In the genomic region with DNA sequence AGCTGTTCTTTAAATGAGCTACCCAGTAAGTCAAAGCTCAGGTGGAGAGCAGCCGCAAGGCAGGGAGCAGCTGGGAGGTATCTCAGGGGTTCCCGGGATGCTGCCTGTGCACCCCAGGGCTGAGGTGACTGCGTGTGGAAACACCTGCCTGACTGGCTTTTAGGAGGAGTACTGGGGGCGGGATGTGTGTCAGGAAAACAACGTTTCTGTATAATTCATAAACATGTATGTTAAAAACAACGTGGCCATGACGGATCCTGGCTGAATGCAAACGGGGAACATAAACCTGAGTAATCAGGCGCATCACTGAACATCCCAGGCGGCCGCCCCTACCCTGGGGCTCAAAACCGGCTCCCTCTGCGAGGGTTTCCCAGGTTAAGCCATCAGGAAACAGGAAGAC, we compare ENCODE assay signal across 12 cellular contexts. TPM values are rescaled to one million over a fixed set of nuclear protein-coding genes. Genes with fewer than 3 reads are reported as not detected.
A peak's percentile ranks its signal among the peaks of the same experiment; 100 is the strongest.
DNase-seq lines count a peak whose midpoint lies in the region; ATAC-seq and TF ChIP-seq lines count a peak whose summit lies in the region.
"Had no signal": no experiment of that assay in that cellular context is flagged by ENCODE, and none has a peak within 500 bp of the region (broad histone marks: within the 10 kb centered on the region; RNA-seq: fewer than 3 reads in every experiment).

No MANE protein-coding gene starts in this region.

- H3K79me2 ChIP-seq in smooth muscle cell (ENCODE audit: low read depth) = peaks cover 13% of the 10 kb centered on the region
- H3K79me2 ChIP-seq in mesendoderm (ENCODE audit: control insufficient read depth, insufficient read depth, low read length) = no peaks in the 10 kb centered on the region

- no peaks in the 10 kb centered on the region for H3K4me1 ChIP-seq in smooth muscle cell (ENCODE audit: low read depth)
- no peaks in the 10 kb centered on the region for H3K4me1 ChIP-seq in mesendoderm (ENCODE audit: control insufficient read depth, low read depth, low read length)
- H3K4me1 ChIP-seq: testis had no signal

- H3K36me3 ChIP-seq in smooth muscle cell (ENCODE audit: low read depth) (no peaks in the 10 kb centered on the region), mesendoderm (ENCODE audit: control insufficient read depth, insufficient read depth, low read length) (peaks cover 1% of the 10 kb centered on the region), WERI-Rb-1 (peaks cover 16% of the 10 kb centered on the region)

- H4K8ac ChIP-seq in mesendoderm (ENCODE audit: low read depth, low read length) = no peak overlapping the region

- H2BK120ac ChIP-seq in mesendoderm (ENCODE audit: low read depth, low read length) = no peak overlapping the region

- no peaks in the 10 kb centered on the region for H4K20me1 ChIP-seq in smooth muscle cell (ENCODE audit: low read depth)

- H3K27ac ChIP-seq in smooth muscle cell (ENCODE audit: low read depth) = no peak overlapping the region
- no peak overlapping the region for H3K27ac ChIP-seq in mesendoderm (ENCODE audit: low read depth, low read length)
- H3K27ac ChIP-seq in WERI-Rb-1 = no peak overlapping the region
- H3K27ac ChIP-seq: testis had no signal

- H3K36me3 Mint-ChIP-seq in activated T-cell treated with anti-CD3 and anti-CD28 coated beads, Interleukin-2, amount 50 U/mL, for 4 hours (ENCODE audit: insufficient read depth) = peaks cover 11% of the 10 kb centered on the region
- H3K36me3 Mint-ChIP-seq in T-cell (peaks cover 18% of the 10 kb centered on the region), glutamatergic neuron (ENCODE audit: unreplicated experiment) (peaks cover 6% of the 10 kb centered on the region)

- peak overlapping the region; percentile 84 for H3K4me3 Mint-ChIP-seq in activated T-cell treated with anti-CD3 and anti-CD28 coated beads, Interleukin-2, amount 50 U/mL, for 4 hours
- H3K4me3 Mint-ChIP-seq in T-cell (peak overlapping the region; percentile 73 to 79 (median 75)), glutamatergic neuron (ENCODE audit: unreplicated experiment) (peak overlapping the region; percentile 83)

- no peak overlapping the region for H2AFZ ChIP-seq in smooth muscle cell (ENCODE audit: low read depth)

- peaks cover 6% of the 10 kb centered on the region for H3K27me3 Mint-ChIP-seq in activated T-cell treated with anti-CD3 and anti-CD28 coated beads, Interleukin-2, amount 50 U/mL, for 4 hours (ENCODE audit: low read depth)
- H3K27me3 Mint-ChIP-seq in T-cell = peaks cover 0 to 3% of the 10 kb centered on the region in 2 donors
- H3K27me3 Mint-ChIP-seq in glutamatergic neuron (ENCODE audit: unreplicated experiment) = peaks cover 25% of the 10 kb centered on the region

- H3K27me3 ChIP-seq in smooth muscle cell (ENCODE audit: low read depth) (no peaks in the 10 kb centered on the region), mesendoderm (ENCODE audit: insufficient read depth, low read length, poor library complexity) (no peaks in the 10 kb centered on the region), WERI-Rb-1 (ENCODE audit: insufficient read depth, low read depth, severe bottlenecking) (no peaks in the 10 kb centered on the region)
- H3K27me3 ChIP-seq: testis had no signal

- H3K4ac ChIP-seq in mesendoderm (ENCODE audit: low read depth, low read length) = no peak overlapping the region

- peaks cover 3% of the 10 kb centered on the region for H3K9me3 Mint-ChIP-seq in activated T-cell treated with anti-CD3 and anti-CD28 coated beads, Interleukin-2, amount 50 U/mL, for 4 hours
- H3K9me3 Mint-ChIP-seq in T-cell (peaks cover 0 to 4% (median 3%) of the 10 kb centered on the region in 3 donors), glutamatergic neuron (ENCODE audit: unreplicated experiment) (peaks cover 21% of the 10 kb centered on the region)

- TF ChIP-seq CTCF in glutamatergic neuron (IDR thresholded peaks at IDR 0.05; ENCODE audit: partially characterized antibody, unreplicated experiment) (no peak), smooth muscle cell (IDR thresholded peaks at IDR 0.05; ENCODE audit: borderline replicate concordance, insufficient read depth, poor library complexity, severe bottlenecking) (no peak), WERI-Rb-1 (IDR thresholded peaks at IDR 0.05; ENCODE audit: low read depth, low read length) (no peak)

- no peak overlapping the region for H3K18ac ChIP-seq in mesendoderm (ENCODE audit: low read length)

- H3K27ac Mint-ChIP-seq in T-cell (peak overlapping the region in 1 of 2 donors; percentile 79), glutamatergic neuron (ENCODE audit: unreplicated experiment) (no peak overlapping the region)

- no peak for DNase-seq in activated T-cell treated with anti-CD3 and anti-CD28 coated beads, Interleukin-2, amount 50 U/mL, for 4 hours
- DNase-seq in activated T-cell treated with anti-CD3 and anti-CD28 coated beads, Interleukin-2, amount 50 U/mL, for 48 hours = no peak
- no peak for DNase-seq in T-cell
- DNase-seq in glutamatergic neuron = no peak
- no peak for DNase-seq in smooth muscle cell (lab: John Stamatoyannopoulos, UW; ENCODE audit: unreplicated experiment)
- no peak for DNase-seq in mesendoderm
- no peak for DNase-seq in AML-193 (lab: John Stamatoyannopoulos, UW)
- DNase-seq in WERI-Rb-1 = no peak
- DNase-seq: NCI-H1417 treated with DMSO at 0.1 percent for 48 hours; occipital lobe; stimulated activated CD4-positive, alpha-beta T cell treated with anti-CD3 and anti-CD28 coated beads, Interleukin-4, amount 100 ng/mL, for 24 hours; testis had no signal

- peaks cover 8% of the 10 kb centered on the region for H3K79me1 ChIP-seq in mesendoderm (ENCODE audit: low read length)

- H2BK15ac ChIP-seq in mesendoderm (replicated peaks; ENCODE audit: low read depth) = no peak overlapping the region

- no peak overlapping the region for H4K5ac ChIP-seq in mesendoderm (ENCODE audit: low read length)

- CTCF ChIA-PET in T-cell (lab: Charles Lee) = no interaction called here

- no peaks in the 10 kb centered on the region for H3F3A ChIP-seq in smooth muscle cell (ENCODE audit: low read depth)

- 94% methylated on average over 13 of the region's 13 CpGs for WGBS in smooth muscle cell (ENCODE audit: low lambda C conversion rate)
- no CpG with 5 or more reads among the region's 13 CpGs for WGBS in mesendoderm (ENCODE audit: extremely low coverage, insufficient coverage, low lambda C conversion rate)

- H2BK5ac ChIP-seq in mesendoderm (ENCODE audit: low read length) = no peak overlapping the region

- H3K23ac ChIP-seq in mesendoderm (ENCODE audit: low read length) = no peak overlapping the region

- no peak overlapping the region for H3K56ac ChIP-seq in mesendoderm (ENCODE audit: low read length)

- no peaks in the 10 kb centered on the region for H3K9me3 ChIP-seq in smooth muscle cell (replicated peaks; ENCODE audit: low read depth)
- no peaks in the 10 kb centered on the region for H3K9me3 ChIP-seq in WERI-Rb-1 (ENCODE audit: severe bottlenecking)
- H3K9me3 ChIP-seq: testis had no signal

- POLR2A ChIA-PET in T-cell (lab: Charles Lee) = no interaction called here

- no peak overlapping the region for H3K9ac ChIP-seq in smooth muscle cell (ENCODE audit: low read depth)
- no peak overlapping the region for H3K9ac ChIP-seq in mesendoderm (ENCODE audit: low read length)

- H3K4me3 ChIP-seq in smooth muscle cell (peak overlapping the region; percentile 98), mesendoderm (ENCODE audit: low read length) (no peak overlapping the region), WERI-Rb-1 (ENCODE audit: low read depth, low read length) (no peak overlapping the region)

- ATAC-seq in activated T-cell treated with anti-CD3 and anti-CD28 coated beads, Interleukin-2, amount 50 U/mL, for 4 hours = no peak
- no peak for ATAC-seq in T-cell (replicated peaks in 1 of 4)

- H3K4me2 ChIP-seq in smooth muscle cell (peak overlapping the region; percentile 94), mesendoderm (ENCODE audit: low read length) (no peak overlapping the region)

- H2AK5ac ChIP-seq in mesendoderm (ENCODE audit: low read length) = no peak overlapping the region

- H3K4me1 Mint-ChIP-seq in activated T-cell treated with anti-CD3 and anti-CD28 coated beads, Interleukin-2, amount 50 U/mL, for 4 hours (ENCODE audit: low read depth) = peaks cover 5% of the 10 kb centered on the region
- H3K4me1 Mint-ChIP-seq in T-cell (peaks cover 6 to 14% (median 7%) of the 10 kb centered on the region in 3 donors), glutamatergic neuron (ENCODE audit: low read depth, unreplicated experiment) (peaks cover 9% of the 10 kb centered on the region)

RNA-seq across cellular contexts. Expression of a gene that starts 1.5 kb away (rescaled TPM):
- 10 to 100 TPM; 22.3 to 27.6 (median 26.8) TPM for total RNA-seq in activated T-cell treated with anti-CD3 and anti-CD28 coated beads, Interleukin-2, amount 50 U/mL, for 4 hours
- total RNA-seq in T-cell = 10 to 100 TPM; 20.4 to 37.7 (median 22.5) TPM
- total RNA-seq in glutamatergic neuron (ENCODE audit: unreplicated experiment) = 24.5 TPM
- total RNA-seq in smooth muscle cell = 9.3 and 24.5 TPM in 2 replicates
- 20.2 and 27.1 TPM in 2 replicates for polyA plus RNA-seq in smooth muscle cell
- 7.0 TPM for polyA plus RNA-seq in mesendoderm (2013, experiment 1 of 2)
- 6.8 TPM for polyA plus RNA-seq in mesendoderm (2013, experiment 2 of 2)

RNA-seq across cellular contexts. Expression of a gene that starts 40.3 kb away (rescaled TPM):
- under 1 TPM in 1 of 3 donors, not detected in 2; 0.16 TPM for total RNA-seq in activated T-cell treated with anti-CD3 and anti-CD28 coated beads, Interleukin-2, amount 50 U/mL, for 4 hours
- total RNA-seq in T-cell (not detected), glutamatergic neuron (ENCODE audit: unreplicated experiment) (not detected), smooth muscle cell (0.81 and 4.3 TPM in 2 replicates)
- 1.6 and 1.9 TPM in 2 replicates for polyA plus RNA-seq in smooth muscle cell
- not detected for polyA plus RNA-seq in mesendoderm (2013, experiment 1 of 2)
- polyA plus RNA-seq in mesendoderm (2013, experiment 2 of 2) = not detected
- total RNA-seq: occipital lobe had no signal

RNA-seq across cellular contexts. Expression of a gene that starts 59.2 kb away (rescaled TPM):
- total RNA-seq in activated T-cell treated with anti-CD3 and anti-CD28 coated beads, Interleukin-2, amount 50 U/mL, for 4 hours = not detected
- total RNA-seq in T-cell = 1 to 10 TPM in 1 of 5 donors, under 1 TPM in 3, not detected in 1; 0.26 to 1.0 (median 0.47) TPM
- not detected for total RNA-seq in glutamatergic neuron (ENCODE audit: unreplicated experiment)
- not detected in 2 replicates for total RNA-seq in smooth muscle cell
- polyA plus RNA-seq in smooth muscle cell = 0.45 TPM in 1 of 2 replicates, not detected in the other
- polyA plus RNA-seq in mesendoderm (2013, experiment 1 of 2) = 0.27 TPM
- 0.20 TPM for polyA plus RNA-seq in mesendoderm (2013, experiment 2 of 2)
- total RNA-seq: occipital lobe had no signal
